Comparison of ENCODE assay signal across 8 cellular contexts in the genomic region with DNA sequence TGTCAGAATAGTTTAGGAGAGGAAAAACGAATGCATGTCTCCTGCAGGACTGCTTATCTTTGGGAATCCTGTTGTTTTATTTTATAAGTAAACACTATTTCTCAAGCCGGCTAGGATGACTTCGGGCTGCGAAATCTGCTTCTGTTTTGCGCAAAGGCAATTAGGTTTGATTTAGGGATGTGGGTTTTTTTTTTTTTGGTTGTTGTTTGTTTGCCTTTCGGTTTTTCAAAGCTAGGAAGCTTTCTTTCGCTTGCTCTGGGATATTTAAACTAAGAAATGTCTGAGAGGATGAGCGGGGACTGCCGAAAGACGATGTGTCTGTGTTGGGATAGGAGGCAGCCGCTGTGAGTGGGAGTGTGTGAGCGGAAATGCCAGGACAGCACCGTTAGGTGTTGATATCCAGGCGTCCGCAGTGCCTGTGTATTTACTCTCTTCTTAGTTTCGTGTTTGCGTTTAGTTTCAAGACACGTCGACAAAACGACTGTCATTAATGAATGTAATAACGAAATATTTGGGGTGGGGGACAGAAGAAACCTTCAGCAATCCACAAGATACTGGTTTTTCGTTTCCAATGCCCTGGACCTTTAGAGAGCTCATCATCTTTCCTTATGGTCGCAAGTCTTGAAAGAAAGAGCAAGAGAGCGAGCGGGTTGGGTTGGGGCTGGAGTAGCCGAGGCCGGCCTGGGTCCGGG. TPM values are rescaled to one million over a fixed set of nuclear protein-coding genes. Genes with fewer than 3 reads are reported as not detected.
DNase-seq lines count a peak whose midpoint lies in the region; ATAC-seq and TF ChIP-seq lines count a peak whose summit lies in the region.

No MANE protein-coding gene starts in this region.

- H3K27me3 ChIP-seq in colonic mucosa: peaks cover 84% of the 10 kb centered on the region

- H3K36me3 ChIP-seq in colonic mucosa: no peaks in the 10 kb centered on the region

- no peak for TF ChIP-seq POLR2A in NB4 (IDR thresholded peaks at IDR 0.05; ENCODE audit: extremely low read depth, insufficient read length)

- no peak for TF ChIP-seq CTCF in GM12864 (IDR thresholded peaks at IDR 0.05; ENCODE audit: low read depth, low read length, missing control alignments)
- no peak for TF ChIP-seq CTCF in NB4 (IDR thresholded peaks at IDR 0.05; ENCODE audit: low read depth, low read length)
- no peak for TF ChIP-seq CTCF in colonic mucosa (IDR thresholded peaks at IDR 0.05)

- intact Hi-C loops in colonic mucosa (cut with DNase I): no loop called here

- no peak overlapping the region for H3K27ac ChIP-seq in colonic mucosa

- H3K9ac ChIP-seq in colonic mucosa (ENCODE audit: low read depth in 2 of 2, low read length in 2 of 2): peak overlapping the region; percentile 36 to 62

- H3K4me1 ChIP-seq in colonic mucosa: peaks cover 34% of the 10 kb centered on the region

- no peaks in the 10 kb centered on the region for H3K9me3 ChIP-seq in colonic mucosa

- no peak for ATAC-seq in HG03520 (IDR thresholded peaks at IDR 0.05; ENCODE audit: unreplicated experiment)

- no peak for DNase-seq in GM12864 (ENCODE audit: low read depth)
- DNase-seq in NB4 (ENCODE audit: low read depth): peak; percentile 84
- DNase-seq in colonic mucosa: no peak
- DNase-seq in pons (ENCODE audit: low spot score): peak; percentile 27
- DNase-seq in inferior parietal cortex (ENCODE audit: extremely low spot score): no peak
- no peak for DNase-seq in NCI-H1930 (lab: John Stamatoyannopoulos, UW)
- DNase-seq in NCI-H1436 (lab: John Stamatoyannopoulos, UW): no peak

- H3K4me3 ChIP-seq in GM12864 (ENCODE audit: low read depth, low read length) (peak overlapping the region; percentile 72), NB4 (ENCODE audit: low read depth, low read length) (peak overlapping the region; percentile 77), colonic mucosa (peak overlapping the region; percentile 25)

RNA-seq across cellular contexts. Expression of gene ISL2, which starts 0.6 kb away (rescaled TPM):
- total RNA-seq in colonic mucosa: under 1 TPM; 0.13 to 0.35 TPM

RNA-seq across cellular contexts. Expression of gene ETFA, which starts 25.9 kb away (rescaled TPM):
- 100 to 1,000 TPM; 300 to 366 TPM for total RNA-seq in colonic mucosa

Comparison
In these comparisons a context has a peak if more than half of its experiments do, and no peak if none do; other contexts are left out.
1. DNase-seq: peak in NB4 (single experiment) and pons (single experiment); none in GM12864 (single experiment), colonic mucosa (single experiment), inferior parietal cortex (single experiment), NCI-H1930 (0 of 2) and NCI-H1436 (single experiment).
2. H3K4me3 ChIP-seq: peak in every context shown above with its lines; median percentile 77 in NB4; 72 in GM12864; 25 in colonic mucosa.